ENCODE assay signal across 34 cellular contexts in genomic region chr1:201100169-201100930, GRCh38. TPM values are rescaled to one million over a fixed set of nuclear protein-coding genes. Genes with fewer than 3 reads are reported as not detected.
"Had no signal": no experiment of that assay in that cellular context is flagged by ENCODE, and none has a peak within 500 bp of the region (broad histone marks: within the 10 kb centered on the region; RNA-seq: fewer than 3 reads in every experiment).

No MANE protein-coding gene starts in this region.

- H3K9me3 ChIP-seq: body of pancreas, breast epithelium had no signal

- H3K36me3 ChIP-seq: breast epithelium had no signal

- DNase-seq: activated CD4-positive, alpha-beta T cell treated with anti-CD3 and anti-CD28 coated beads for 1 hour; activated CD4-positive, alpha-beta T cell treated with anti-CD3 and anti-CD28 coated beads for 48 hours; activated CD4-positive, CD25-positive, alpha-beta regulatory T cell; activated CD8-positive, alpha-beta T cell treated with anti-CD3 and anti-CD28 coated beads for 36 hours; activated gamma-delta T cell; activated naive CD4-positive, alpha-beta T cell treated with Interleukin-2 at 50 U/mL for 16 hours; activated naive CD8-positive, alpha-beta T cell treated with anti-CD3 and anti-CD28 coated beads, Interleukin-2, amount 10 ng/mL, durations not matched to agents 7 days and 5 days; activated T-cell treated with anti-CD3 and anti-CD28 coated beads, Interleukin-2, amount 50 U/mL, for 24 hours; body of pancreas; Karpas-422; KBM-7; NCI-H1105; NCI-H1417 treated with DMSO at 0.1 percent for 48 hours; NCI-H1930; NCI-H2081 treated with DMSO at 0.1 percent for 48 hours; NCI-H226; NCI-H446 treated with DMSO at 0.1 percent for 48 hours; NCI-H69; NK-92 treated with Interleukin-12 subunit alpha and Interleukin-12 subunit beta, amount 100 ng/mL, for 24 hours; PC-9; Right ventricle myocardium superior; SW 1271; T-helper 1 cell; T-helper 2 cell; T-helper 9 cell had no signal

- H3K27ac ChIP-seq: body of pancreas, breast epithelium, PC-9, VCaP had no signal

- H3K4me3 ChIP-seq: body of pancreas, breast epithelium, PC-9 had no signal

- ATAC-seq: activated CD8-positive, alpha-beta T cell treated with anti-CD3 and anti-CD28 coated beads for 36 hours; body of pancreas had no signal

- H3K27me3 Mint-ChIP-seq: activated CD8-positive, alpha-beta T cell treated with anti-CD3 and anti-CD28 coated beads for 36 hours; activated naive CD4-positive, alpha-beta T cell treated with anti-CD3 and anti-CD28 coated beads, Interleukin-2, amount 50 U/mL, for 24 hours; activated T-cell treated with anti-CD3 and anti-CD28 coated beads, Interleukin-2, amount 50 U/mL, for 24 hours had no signal

- H3K27me3 ChIP-seq: body of pancreas, breast epithelium had no signal

- H3K27ac Mint-ChIP-seq: activated CD8-positive, alpha-beta T cell treated with anti-CD3 and anti-CD28 coated beads for 36 hours; activated naive CD4-positive, alpha-beta T cell treated with anti-CD3 and anti-CD28 coated beads, Interleukin-2, amount 50 U/mL, for 24 hours; activated naive CD8-positive, alpha-beta T cell treated with anti-CD3 and anti-CD28 coated beads, Interleukin-2, amount 10 ng/mL, durations not matched to agents 7 days and 5 days; activated T-cell treated with anti-CD3 and anti-CD28 coated beads, Interleukin-2, amount 50 U/mL, for 24 hours; activated T-helper 2 cell treated with anti-CD3 and anti-CD28 coated beads, Interferon-gamma antibody, Interleukin-2, Interleukin-4, amounts not matched to agents 10 μg/mL and 5 μg/mL and 100 μg/mL, durations not matched to agents 14 hours and 24 hours and 36 hours; IgD-negative memory B cell had no signal

- H3K4me2 ChIP-seq: PC-9 had no signal

- H3K9me3 Mint-ChIP-seq: activated CD8-positive, alpha-beta T cell treated with anti-CD3 and anti-CD28 coated beads for 36 hours; activated naive CD4-positive, alpha-beta T cell treated with anti-CD3 and anti-CD28 coated beads, Interleukin-2, amount 50 U/mL, for 24 hours; activated naive CD8-positive, alpha-beta T cell treated with anti-CD3 and anti-CD28 coated beads, Interleukin-2, amount 10 ng/mL, durations not matched to agents 7 days and 5 days; activated T-cell treated with anti-CD3 and anti-CD28 coated beads, Interleukin-2, amount 50 U/mL, for 24 hours; activated T-helper 2 cell treated with anti-CD3 and anti-CD28 coated beads, Interferon-gamma antibody, Interleukin-2, Interleukin-4, amounts not matched to agents 10 μg/mL and 5 μg/mL and 100 μg/mL, durations not matched to agents 14 hours and 24 hours and 36 hours; IgD-negative memory B cell had no signal

- H3K4me1 Mint-ChIP-seq: activated naive CD4-positive, alpha-beta T cell treated with anti-CD3 and anti-CD28 coated beads, Interleukin-2, amount 50 U/mL, for 24 hours; activated naive CD8-positive, alpha-beta T cell treated with anti-CD3 and anti-CD28 coated beads, Interleukin-2, amount 10 ng/mL, durations not matched to agents 7 days and 5 days had no signal

- H3K36me3 Mint-ChIP-seq: activated naive CD4-positive, alpha-beta T cell treated with anti-CD3 and anti-CD28 coated beads, Interleukin-2, amount 50 U/mL, for 24 hours; activated naive CD8-positive, alpha-beta T cell treated with anti-CD3 and anti-CD28 coated beads, Interleukin-2, amount 10 ng/mL, durations not matched to agents 7 days and 5 days; IgD-negative memory B cell had no signal

- H3K4me1 ChIP-seq: body of pancreas, breast epithelium had no signal

- H2AFZ ChIP-seq: PC-9 had no signal

- H3K4me3 Mint-ChIP-seq: activated CD8-positive, alpha-beta T cell treated with anti-CD3 and anti-CD28 coated beads for 36 hours; activated naive CD4-positive, alpha-beta T cell treated with anti-CD3 and anti-CD28 coated beads, Interleukin-2, amount 50 U/mL, for 24 hours; activated naive CD8-positive, alpha-beta T cell treated with anti-CD3 and anti-CD28 coated beads, Interleukin-2, amount 10 ng/mL, durations not matched to agents 7 days and 5 days; activated T-cell treated with anti-CD3 and anti-CD28 coated beads, Interleukin-2, amount 50 U/mL, for 24 hours; IgD-negative memory B cell had no signal

RNA-seq across cellular contexts. Expression of gene CACNA1S, which starts 11.9 kb away (rescaled TPM):
- total RNA-seq: activated CD8-positive, alpha-beta memory T cell treated with anti-CD3 and anti-CD28 coated beads for 36 hours; activated CD8-positive, alpha-beta T cell treated with anti-CD3 and anti-CD28 coated beads for 36 hours; activated naive CD8-positive, alpha-beta T cell treated with anti-CD3 and anti-CD28 coated beads, Interleukin-2, amount 10 ng/mL, durations not matched to agents 7 days and 5 days; activated T-helper 2 cell treated with anti-CD3 and anti-CD28 coated beads, Interferon-gamma antibody, Interleukin-2, Interleukin-4, amounts not matched to agents 10 μg/mL and 5 μg/mL and 100 μg/mL, durations not matched to agents 14 hours and 24 hours and 36 hours; astrocyte; breast epithelium; MCF 10A; PC-9; Right ventricle myocardium superior had no signal
- polyA plus RNA-seq: IgD-negative memory B cell had no signal

RNA-seq across cellular contexts. Expression of gene ASCL5, which starts 26.6 kb away (rescaled TPM):
- total RNA-seq: activated CD8-positive, alpha-beta memory T cell treated with anti-CD3 and anti-CD28 coated beads for 36 hours; activated naive CD8-positive, alpha-beta T cell treated with anti-CD3 and anti-CD28 coated beads, Interleukin-2, amount 10 ng/mL, durations not matched to agents 7 days and 5 days; activated T-helper 2 cell treated with anti-CD3 and anti-CD28 coated beads, Interferon-gamma antibody, Interleukin-2, Interleukin-4, amounts not matched to agents 10 μg/mL and 5 μg/mL and 100 μg/mL, durations not matched to agents 14 hours and 24 hours and 36 hours; astrocyte; breast epithelium; cardiac septum; MCF 10A; Right ventricle myocardium superior had no signal
- polyA plus RNA-seq: IgD-negative memory B cell had no signal
